Comparison of ENCODE assay signal across 1 cellular context in the genomic region with DNA sequence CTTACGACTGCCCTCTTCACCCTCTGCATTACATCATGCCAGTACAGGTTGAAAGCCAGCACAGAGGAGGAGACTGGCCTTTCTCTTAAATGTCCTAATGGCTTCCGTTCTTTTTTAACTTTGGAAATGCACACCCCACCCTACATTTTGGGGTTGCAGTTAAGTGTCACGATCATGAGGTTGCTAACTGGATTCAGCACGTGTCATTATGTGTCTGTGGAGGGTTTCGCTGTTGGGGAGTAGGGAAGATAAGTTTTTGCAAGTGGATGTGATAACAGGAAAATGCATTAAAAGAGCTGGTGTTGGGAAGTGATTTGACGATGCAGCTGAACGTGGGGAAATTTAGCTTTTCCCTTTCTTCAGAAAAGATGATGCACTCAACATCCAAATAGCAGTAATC.
TF ChIP-seq lines count a peak whose summit lies in the region.

No MANE protein-coding gene starts in this region.

TF ChIP-seq in K562, 482 proteins besides CTCF, POLR2A, EP300 and RAD21 (continued from another document and continues in another):
- TF ChIP-seq, protein P1, sequence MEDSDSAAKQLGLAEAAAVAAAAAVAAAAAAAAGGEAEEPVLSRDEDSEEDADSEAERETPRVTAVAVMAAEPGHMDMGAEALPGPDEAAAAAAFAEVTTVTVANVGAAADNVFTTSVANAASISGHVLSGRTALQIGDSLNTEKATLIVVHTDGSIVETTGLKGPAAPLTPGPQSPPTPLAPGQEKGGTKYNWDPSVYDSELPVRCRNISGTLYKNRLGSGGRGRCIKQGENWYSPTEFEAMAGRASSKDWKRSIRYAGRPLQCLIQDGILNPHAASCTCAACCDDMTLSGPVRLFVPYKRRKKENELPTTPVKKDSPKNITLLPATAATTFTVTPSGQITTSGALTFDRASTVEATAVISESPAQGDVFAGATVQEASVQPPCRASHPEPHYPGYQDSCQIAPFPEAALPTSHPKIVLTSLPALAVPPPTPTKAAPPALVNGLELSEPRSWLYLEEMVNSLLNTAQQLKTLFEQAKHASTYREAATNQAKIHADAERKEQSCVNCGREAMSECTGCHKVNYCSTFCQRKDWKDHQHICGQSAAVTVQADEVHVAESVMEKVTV (CRISPR knock-in tag; IDR thresholded peaks at IDR 0.05) = no peak
- TF ChIP-seq ZNF146 (CRISPR knock-in tag; IDR thresholded peaks at IDR 0.05; ENCODE audit: unreplicated experiment) = no peak
- TF ChIP-seq, protein P2, sequence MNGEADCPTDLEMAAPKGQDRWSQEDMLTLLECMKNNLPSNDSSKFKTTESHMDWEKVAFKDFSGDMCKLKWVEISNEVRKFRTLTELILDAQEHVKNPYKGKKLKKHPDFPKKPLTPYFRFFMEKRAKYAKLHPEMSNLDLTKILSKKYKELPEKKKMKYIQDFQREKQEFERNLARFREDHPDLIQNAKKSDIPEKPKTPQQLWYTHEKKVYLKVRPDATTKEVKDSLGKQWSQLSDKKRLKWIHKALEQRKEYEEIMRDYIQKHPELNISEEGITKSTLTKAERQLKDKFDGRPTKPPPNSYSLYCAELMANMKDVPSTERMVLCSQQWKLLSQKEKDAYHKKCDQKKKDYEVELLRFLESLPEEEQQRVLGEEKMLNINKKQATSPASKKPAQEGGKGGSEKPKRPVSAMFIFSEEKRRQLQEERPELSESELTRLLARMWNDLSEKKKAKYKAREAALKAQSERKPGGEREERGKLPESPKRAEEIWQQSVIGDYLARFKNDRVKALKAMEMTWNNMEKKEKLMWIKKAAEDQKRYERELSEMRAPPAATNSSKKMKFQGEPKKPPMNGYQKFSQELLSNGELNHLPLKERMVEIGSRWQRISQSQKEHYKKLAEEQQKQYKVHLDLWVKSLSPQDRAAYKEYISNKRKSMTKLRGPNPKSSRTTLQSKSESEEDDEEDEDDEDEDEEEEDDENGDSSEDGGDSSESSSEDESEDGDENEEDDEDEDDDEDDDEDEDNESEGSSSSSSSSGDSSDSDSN (IDR thresholded peaks at IDR 0.05; ENCODE audit: borderline replicate concordance in 1 of 2, low read depth in 2 of 2, low read length in 2 of 2) = no peak
- no peak for TF ChIP-seq COPS2 (conservative IDR thresholded peaks at IDR 0.05)
- no peak for TF ChIP-seq PHTF2 (CRISPR knock-in tag; IDR thresholded peaks at IDR 0.05)
- no peak for TF ChIP-seq HNRNPL (IDR thresholded peaks at IDR 0.05; ENCODE audit: low read depth, low read length)
- no peak for TF ChIP-seq BRF1 (IDR thresholded peaks at IDR 0.05; ENCODE audit: borderline replicate concordance, extremely low read depth, insufficient read length)
- TF ChIP-seq HDAC8 (tag; IDR thresholded peaks at IDR 0.05) = no peak
- no peak for TF ChIP-seq CBX8 (IDR thresholded peaks at IDR 0.05; ENCODE audit: borderline replicate concordance, extremely low read depth, low read depth, low read length, poor library complexity, severe bottlenecking)
- TF ChIP-seq, protein P3, sequence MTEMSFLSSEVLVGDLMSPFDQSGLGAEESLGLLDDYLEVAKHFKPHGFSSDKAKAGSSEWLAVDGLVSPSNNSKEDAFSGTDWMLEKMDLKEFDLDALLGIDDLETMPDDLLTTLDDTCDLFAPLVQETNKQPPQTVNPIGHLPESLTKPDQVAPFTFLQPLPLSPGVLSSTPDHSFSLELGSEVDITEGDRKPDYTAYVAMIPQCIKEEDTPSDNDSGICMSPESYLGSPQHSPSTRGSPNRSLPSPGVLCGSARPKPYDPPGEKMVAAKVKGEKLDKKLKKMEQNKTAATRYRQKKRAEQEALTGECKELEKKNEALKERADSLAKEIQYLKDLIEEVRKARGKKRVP (CRISPR knock-in tag; IDR thresholded peaks at IDR 0.05) = 0 out of 2 replicates have a peak, but pooled peaks have one; percentile 39
- TF ChIP-seq CBX2 (IDR thresholded peaks at IDR 0.05; ENCODE audit: insufficient read depth, low read length, poor library complexity, severe bottlenecking) = no peak
- no peak for TF ChIP-seq HDAC2 (IDR thresholded peaks at IDR 0.05)
- no peak for TF ChIP-seq ZNF583 (CRISPR knock-in tag; IDR thresholded peaks at IDR 0.05)
- TF ChIP-seq, protein P4, sequence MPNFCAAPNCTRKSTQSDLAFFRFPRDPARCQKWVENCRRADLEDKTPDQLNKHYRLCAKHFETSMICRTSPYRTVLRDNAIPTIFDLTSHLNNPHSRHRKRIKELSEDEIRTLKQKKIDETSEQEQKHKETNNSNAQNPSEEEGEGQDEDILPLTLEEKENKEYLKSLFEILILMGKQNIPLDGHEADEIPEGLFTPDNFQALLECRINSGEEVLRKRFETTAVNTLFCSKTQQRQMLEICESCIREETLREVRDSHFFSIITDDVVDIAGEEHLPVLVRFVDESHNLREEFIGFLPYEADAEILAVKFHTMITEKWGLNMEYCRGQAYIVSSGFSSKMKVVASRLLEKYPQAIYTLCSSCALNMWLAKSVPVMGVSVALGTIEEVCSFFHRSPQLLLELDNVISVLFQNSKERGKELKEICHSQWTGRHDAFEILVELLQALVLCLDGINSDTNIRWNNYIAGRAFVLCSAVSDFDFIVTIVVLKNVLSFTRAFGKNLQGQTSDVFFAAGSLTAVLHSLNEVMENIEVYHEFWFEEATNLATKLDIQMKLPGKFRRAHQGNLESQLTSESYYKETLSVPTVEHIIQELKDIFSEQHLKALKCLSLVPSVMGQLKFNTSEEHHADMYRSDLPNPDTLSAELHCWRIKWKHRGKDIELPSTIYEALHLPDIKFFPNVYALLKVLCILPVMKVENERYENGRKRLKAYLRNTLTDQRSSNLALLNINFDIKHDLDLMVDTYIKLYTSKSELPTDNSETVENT (CRISPR knock-in tag; IDR thresholded peaks at IDR 0.05) = no peak
- TF ChIP-seq HSF4 (CRISPR knock-in tag; IDR thresholded peaks at IDR 0.05; ENCODE audit: borderline replicate concordance) = no peak
- no peak for TF ChIP-seq KAT7 (CRISPR knock-in tag; IDR thresholded peaks at IDR 0.05; ENCODE audit: borderline replicate concordance)
- no peak for TF ChIP-seq TCFL5 (CRISPR knock-in tag; conservative IDR thresholded peaks at IDR 0.05)
- TF ChIP-seq BHLHE40 (IDR thresholded peaks at IDR 0.05; ENCODE audit: low read length) = peak; percentile 55; the same call in 1 of the 2 replicates
- no peak for TF ChIP-seq RBBP5 (IDR thresholded peaks at IDR 0.05; ENCODE audit: borderline replicate concordance, insufficient read depth, low read length, poor library complexity, severe bottlenecking)
- TF ChIP-seq, protein P5, sequence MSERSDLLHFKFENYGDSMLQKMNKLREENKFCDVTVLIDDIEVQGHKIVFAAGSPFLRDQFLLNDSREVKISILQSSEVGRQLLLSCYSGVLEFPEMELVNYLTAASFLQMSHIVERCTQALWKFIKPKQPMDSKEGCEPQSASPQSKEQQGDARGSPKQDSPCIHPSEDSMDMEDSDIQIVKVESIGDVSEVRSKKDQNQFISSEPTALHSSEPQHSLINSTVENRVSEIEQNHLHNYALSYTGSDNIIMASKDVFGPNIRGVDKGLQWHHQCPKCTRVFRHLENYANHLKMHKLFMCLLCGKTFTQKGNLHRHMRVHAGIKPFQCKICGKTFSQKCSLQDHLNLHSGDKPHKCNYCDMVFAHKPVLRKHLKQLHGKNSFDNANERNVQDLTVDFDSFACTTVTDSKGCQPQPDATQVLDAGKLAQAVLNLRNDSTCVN (CRISPR knock-in tag; IDR thresholded peaks at IDR 0.05) = 0 out of 2 replicates have a peak, but pooled peaks have one; percentile 62
- no peak for TF ChIP-seq RNF2 (IDR thresholded peaks at IDR 0.05)
- TF ChIP-seq SMARCA4 (IDR thresholded peaks at IDR 0.05) = no peak
- TF ChIP-seq TSC22D4 (tag; IDR thresholded peaks at IDR 0.05) = no peak
- peak; percentile 49 for TF ChIP-seq NCOA4 (IDR thresholded peaks at IDR 0.05; ENCODE audit: partially characterized antibody)
- TF ChIP-seq, protein P6, sequence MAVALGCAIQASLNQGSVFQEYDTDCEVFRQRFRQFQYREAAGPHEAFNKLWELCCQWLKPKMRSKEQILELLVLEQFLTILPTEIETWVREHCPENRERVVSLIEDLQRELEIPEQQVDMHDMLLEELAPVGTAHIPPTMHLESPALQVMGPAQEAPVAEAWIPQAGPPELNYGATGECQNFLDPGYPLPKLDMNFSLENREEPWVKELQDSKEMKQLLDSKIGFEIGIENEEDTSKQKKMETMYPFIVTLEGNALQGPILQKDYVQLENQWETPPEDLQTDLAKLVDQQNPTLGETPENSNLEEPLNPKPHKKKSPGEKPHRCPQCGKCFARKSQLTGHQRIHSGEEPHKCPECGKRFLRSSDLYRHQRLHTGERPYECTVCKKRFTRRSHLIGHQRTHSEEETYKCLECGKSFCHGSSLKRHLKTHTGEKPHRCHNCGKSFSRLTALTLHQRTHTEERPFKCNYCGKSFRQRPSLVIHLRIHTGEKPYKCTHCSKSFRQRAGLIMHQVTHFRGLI (CRISPR knock-in tag; IDR thresholded peaks at IDR 0.05) = no peak
- no peak for TF ChIP-seq TARDBP (IDR thresholded peaks at IDR 0.05)
- peak; percentile 43 for TF ChIP-seq EP400 (IDR thresholded peaks at IDR 0.05)
- TF ChIP-seq XRCC3 (IDR thresholded peaks at IDR 0.05) = no peak
- no peak for TF ChIP-seq SMAD3 (CRISPR knock-in tag; conservative IDR thresholded peaks at IDR 0.05)
- no peak for TF ChIP-seq HMG20B (CRISPR knock-in tag; IDR thresholded peaks at IDR 0.05)
- no peak for TF ChIP-seq ZNF263 (CRISPR knock-in tag; IDR thresholded peaks at IDR 0.05; ENCODE audit: borderline replicate concordance)
- TF ChIP-seq, protein P7, sequence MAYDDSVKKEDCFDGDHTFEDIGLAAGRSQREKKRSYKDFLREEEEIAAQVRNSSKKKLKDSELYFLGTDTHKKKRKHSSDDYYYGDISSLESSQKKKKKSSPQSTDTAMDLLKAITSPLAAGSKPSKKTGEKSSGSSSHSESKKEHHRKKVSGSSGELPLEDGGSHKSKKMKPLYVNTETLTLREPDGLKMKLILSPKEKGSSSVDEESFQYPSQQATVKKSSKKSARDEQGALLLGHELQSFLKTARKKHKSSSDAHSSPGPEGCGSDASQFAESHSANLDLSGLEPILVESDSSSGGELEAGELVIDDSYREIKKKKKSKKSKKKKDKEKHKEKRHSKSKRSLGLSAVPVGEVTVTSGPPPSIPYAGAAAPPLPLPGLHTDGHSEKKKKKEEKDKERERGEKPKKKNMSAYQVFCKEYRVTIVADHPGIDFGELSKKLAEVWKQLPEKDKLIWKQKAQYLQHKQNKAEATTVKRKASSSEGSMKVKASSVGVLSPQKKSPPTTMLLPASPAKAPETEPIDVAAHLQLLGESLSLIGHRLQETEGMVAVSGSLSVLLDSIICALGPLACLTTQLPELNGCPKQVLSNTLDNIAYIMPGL (CRISPR knock-in tag; IDR thresholded peaks at IDR 0.05) = no peak
- TF ChIP-seq PHF20 (IDR thresholded peaks at IDR 0.05; ENCODE audit: partially characterized antibody) = no peak
- TF ChIP-seq, protein P8, sequence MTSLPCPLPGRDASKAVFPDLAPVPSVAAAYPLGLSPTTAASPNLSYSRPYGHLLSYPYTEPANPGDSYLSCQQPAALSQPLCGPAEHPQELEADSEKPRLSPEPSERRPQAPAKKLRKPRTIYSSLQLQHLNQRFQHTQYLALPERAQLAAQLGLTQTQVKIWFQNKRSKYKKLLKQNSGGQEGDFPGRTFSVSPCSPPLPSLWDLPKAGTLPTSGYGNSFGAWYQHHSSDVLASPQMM (CRISPR knock-in tag; IDR thresholded peaks at IDR 0.05) = no peak
- no peak for TF ChIP-seq IRF2 (CRISPR knock-in tag; IDR thresholded peaks at IDR 0.05)
- TF ChIP-seq ZNF764 (CRISPR knock-in tag; IDR thresholded peaks at IDR 0.05; ENCODE audit: low read depth) = no peak
- no peak for TF ChIP-seq HNRNPK (IDR thresholded peaks at IDR 0.05; ENCODE audit: low read depth, low read length, poor library complexity, severe bottlenecking)
- TF ChIP-seq ZNF79 (CRISPR knock-in tag; IDR thresholded peaks at IDR 0.05; ENCODE audit: low read depth) = no peak
- no peak for TF ChIP-seq SMARCA5 (IDR thresholded peaks at IDR 0.05)
- TF ChIP-seq, protein P9, sequence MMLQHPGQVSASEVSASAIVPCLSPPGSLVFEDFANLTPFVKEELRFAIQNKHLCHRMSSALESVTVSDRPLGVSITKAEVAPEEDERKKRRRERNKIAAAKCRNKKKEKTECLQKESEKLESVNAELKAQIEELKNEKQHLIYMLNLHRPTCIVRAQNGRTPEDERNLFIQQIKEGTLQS (IDR thresholded peaks at IDR 0.05) = 0 out of 2 replicates have a peak, but pooled peaks have one; percentile 8
- TF ChIP-seq, protein P9 (CRISPR knock-in tag; conservative IDR thresholded peaks at IDR 0.05) = no peak
- TF ChIP-seq, protein P10, sequence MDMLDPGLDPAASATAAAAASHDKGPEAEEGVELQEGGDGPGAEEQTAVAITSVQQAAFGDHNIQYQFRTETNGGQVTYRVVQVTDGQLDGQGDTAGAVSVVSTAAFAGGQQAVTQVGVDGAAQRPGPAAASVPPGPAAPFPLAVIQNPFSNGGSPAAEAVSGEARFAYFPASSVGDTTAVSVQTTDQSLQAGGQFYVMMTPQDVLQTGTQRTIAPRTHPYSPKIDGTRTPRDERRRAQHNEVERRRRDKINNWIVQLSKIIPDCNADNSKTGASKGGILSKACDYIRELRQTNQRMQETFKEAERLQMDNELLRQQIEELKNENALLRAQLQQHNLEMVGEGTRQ (CRISPR knock-in tag; IDR thresholded peaks at IDR 0.05) = 0 out of 2 replicates have a peak, but pooled peaks have one; percentile 7
- no peak for TF ChIP-seq ETV5 (CRISPR knock-in tag; IDR thresholded peaks at IDR 0.05; ENCODE audit: low read depth)
- no peak; the same call in 1 of the 2 replicates for TF ChIP-seq MBD2 (IDR thresholded peaks at IDR 0.05; ENCODE audit: borderline replicate concordance, low read depth)
- no peak for TF ChIP-seq ZKSCAN8 (CRISPR knock-in tag; IDR thresholded peaks at IDR 0.05)
- no peak for TF ChIP-seq ZNF584 (CRISPR knock-in tag; IDR thresholded peaks at IDR 0.05; ENCODE audit: low read depth)
- TF ChIP-seq, protein P11, sequence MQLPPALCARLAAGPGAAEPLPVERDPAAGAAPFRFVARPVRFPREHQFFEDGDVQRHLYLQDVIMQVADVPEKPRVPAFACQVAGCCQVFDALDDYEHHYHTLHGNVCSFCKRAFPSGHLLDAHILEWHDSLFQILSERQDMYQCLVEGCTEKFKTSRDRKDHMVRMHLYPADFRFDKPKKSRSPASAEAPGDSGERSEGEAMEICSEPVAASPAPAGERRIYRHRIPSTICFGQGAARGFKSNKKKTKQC (CRISPR knock-in tag; IDR thresholded peaks at IDR 0.05) = no peak
- TF ChIP-seq, protein P12, sequence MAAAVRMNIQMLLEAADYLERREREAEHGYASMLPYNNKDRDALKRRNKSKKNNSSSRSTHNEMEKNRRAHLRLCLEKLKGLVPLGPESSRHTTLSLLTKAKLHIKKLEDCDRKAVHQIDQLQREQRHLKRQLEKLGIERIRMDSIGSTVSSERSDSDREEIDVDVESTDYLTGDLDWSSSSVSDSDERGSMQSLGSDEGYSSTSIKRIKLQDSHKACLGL (CRISPR knock-in tag; IDR thresholded peaks at IDR 0.05; ENCODE audit: borderline replicate concordance, poor library complexity, severe bottlenecking) = no peak
- TF ChIP-seq SMARCC2 (IDR thresholded peaks at IDR 0.05; ENCODE audit: low read depth) = no peak
- TF ChIP-seq, protein P13, sequence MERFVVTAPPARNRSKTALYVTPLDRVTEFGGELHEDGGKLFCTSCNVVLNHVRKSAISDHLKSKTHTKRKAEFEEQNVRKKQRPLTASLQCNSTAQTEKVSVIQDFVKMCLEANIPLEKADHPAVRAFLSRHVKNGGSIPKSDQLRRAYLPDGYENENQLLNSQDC (CRISPR knock-in tag; IDR thresholded peaks at IDR 0.05) = no peak
- no peak for TF ChIP-seq HOXB6 (CRISPR knock-in tag; IDR thresholded peaks at IDR 0.05; ENCODE audit: borderline replicate concordance)
- no peak for TF ChIP-seq RCOR1 (IDR thresholded peaks at IDR 0.05; ENCODE audit: borderline replicate concordance in 1 of 2, low read depth in 2 of 2, low read length in 2 of 2)
- no peak for TF ChIP-seq PCBP1 (IDR thresholded peaks at IDR 0.05; ENCODE audit: low read depth, low read length, poor library complexity, severe bottlenecking)
- TF ChIP-seq RFX7 (CRISPR knock-in tag; IDR thresholded peaks at IDR 0.05) = no peak
